In genomic region chr14:20489093-20489994, GRCh38 we compare ENCODE assay signal across 9 cellular contexts. TPM values are rescaled to one million over a fixed set of nuclear protein-coding genes. Genes with fewer than 3 reads are reported as not detected.
DNase-seq lines count a peak whose midpoint lies in the region; ATAC-seq and TF ChIP-seq lines count a peak whose summit lies in the region.
"Had no signal": no experiment of that assay in that cellular context is flagged by ENCODE, and none has a peak within 500 bp of the region (broad histone marks: within the 10 kb centered on the region; RNA-seq: fewer than 3 reads in every experiment).

No MANE protein-coding gene starts in this region.

- intact Hi-C loops in Right ventricle myocardium superior (cut with DNase I) (no loop called here), IMR-90 (cut with micrococcal nuclease) (loop anchor here (10.0 kb wide), 1 partner anchor 1705 kb away; no protein-coding TSS in a partner anchor), thyroid gland (cut with DNase I) (no loop called here)

- ATAC-seq in Right ventricle myocardium superior (ENCODE audit: poor library complexity) (peak; percentile 12), IMR-90 (ENCODE audit: low read depth) (no peak), HG03280 (IDR thresholded peaks at IDR 0.05; ENCODE audit: unreplicated experiment) (no peak)
- ATAC-seq in central memory CD8-positive, alpha-beta T cell (replicated peaks; ENCODE audit: extremely low read depth, poor library complexity, severe bottlenecking): peak; percentile 53

- no TSS peak for BruUV-seq in IMR-90 (replicated peaks; lab: Mats Ljungman, UMichigan)

- no peaks in the 10 kb centered on the region for H3K9me1 ChIP-seq in IMR-90 (ENCODE audit: insufficient read depth, low read length)

- H3K4me1 ChIP-seq in right atrium auricular region: no peaks in the 10 kb centered on the region
- no peaks in the 10 kb centered on the region; the same call in 1 of the 2 replicates for H3K4me1 ChIP-seq in IMR-90 (ENCODE audit: control insufficient read depth, insufficient read depth, low read length)
- peaks cover 7 to 15% of the 10 kb centered on the region in 2 donors for H3K4me1 ChIP-seq in thyroid gland

- dilution Hi-C loops in IMR-90 (cut with HindIII; ENCODE audit: low sequenced_read_pairs, unreplicated experiment): no loop called here

- CTCF ChIA-PET in IMR-90 (lab: Yijun Ruan, JAX): no interaction called here

- no peaks in the 10 kb centered on the region for H3K79me1 ChIP-seq in IMR-90 (ENCODE audit: low read depth in 1 of 2, low read length in 2 of 2)

- 32% methylated on average over 2 of the region's 6 CpGs; no CpG with 5 or more reads in 1 of the 2 experiments for WGBS in IMR-90 (ENCODE audit: extremely low coverage in 2 of 2, insufficient read length in 1 of 2), 2 experiments
- WGBS in thyroid gland, 2 donors: 32 to 33% methylated on average over 6 of the region's 6 CpGs

- TF ChIP-seq CTCF in right atrium auricular region (IDR thresholded peaks at IDR 0.05) (no peak), IMR-90 (conservative IDR thresholded peaks at IDR 0.05; ENCODE audit: low read depth, low read length) (no peak), thyroid gland (IDR thresholded peaks at IDR 0.05) (no peak)

- H3K4ac ChIP-seq in IMR-90 (ENCODE audit: low read depth, low read length): no peak overlapping the region

- H4K20me1 ChIP-seq in IMR-90 (ENCODE audit: insufficient read depth, low read length): no peaks in the 10 kb centered on the region

- H2AK5ac ChIP-seq in IMR-90 (ENCODE audit: low read depth, low read length): no peak overlapping the region

- TF ChIP-seq POLR2A in IMR-90 (IDR thresholded peaks at IDR 0.05; ENCODE audit: low read depth, low read length) (no peak), thyroid gland (IDR thresholded peaks at IDR 0.05) (no peak)

- H3K27ac Mint-ChIP-seq in central memory CD8-positive, alpha-beta T cell (ENCODE audit: low read depth): peak overlapping the region; percentile 9

- H3K9me3 ChIP-seq in right atrium auricular region (no peaks in the 10 kb centered on the region), IMR-90 (ENCODE audit: control insufficient read depth, insufficient read depth, low read length) (no peaks in the 10 kb centered on the region), thyroid gland (no peaks in the 10 kb centered on the region)

- H3K23ac ChIP-seq in IMR-90 (ENCODE audit: low read depth, low read length): no peak overlapping the region

- H3K9ac ChIP-seq in IMR-90 (ENCODE audit: low read depth, low read length): no peak overlapping the region

- H3K9me3 Mint-ChIP-seq in central memory CD8-positive, alpha-beta T cell: no peaks in the 10 kb centered on the region

- H3K4me1 Mint-ChIP-seq in central memory CD8-positive, alpha-beta T cell: peaks cover 55% of the 10 kb centered on the region

- H2BK20ac ChIP-seq in IMR-90 (ENCODE audit: low read depth, low read length): no peak overlapping the region

- H4K8ac ChIP-seq in IMR-90 (ENCODE audit: low read depth in 2 of 2, low read length in 2 of 2): no peak overlapping the region

- H3K36me3 ChIP-seq in right atrium auricular region (no peaks in the 10 kb centered on the region), IMR-90 (ENCODE audit: control insufficient read depth, insufficient read depth, low read length) (no peaks in the 10 kb centered on the region), thyroid gland (no peaks in the 10 kb centered on the region)

- no peak overlapping the region for H2BK5ac ChIP-seq in IMR-90 (ENCODE audit: low read depth, low read length, poor library complexity, severe bottlenecking)

- no peaks in the 10 kb centered on the region for H3K27me3 Mint-ChIP-seq in central memory CD8-positive, alpha-beta T cell

- H2AK9ac ChIP-seq in IMR-90 (replicated peaks; ENCODE audit: low read depth, low read length, poor library complexity): peak overlapping the region; percentile 48

- H4K5ac ChIP-seq in IMR-90 (ENCODE audit: low read depth, low read length): no peak overlapping the region

- no peak overlapping the region for H4K91ac ChIP-seq in IMR-90 (ENCODE audit: insufficient read depth, low read depth, low read length)

- H2BK120ac ChIP-seq in IMR-90 (ENCODE audit: low read depth, low read length): no peak overlapping the region

- H3K4me3 ChIP-seq in right atrium auricular region: no peak overlapping the region
- H3K4me3 ChIP-seq in IMR-90 (ENCODE audit: insufficient read depth, low read depth, low read length): no peak overlapping the region
- no peak overlapping the region for H3K4me3 ChIP-seq in thyroid gland (replicated peaks in 1 of 3)

- no peak overlapping the region for H3K56ac ChIP-seq in IMR-90 (ENCODE audit: extremely low read depth, insufficient read depth, low read length)

- in situ Hi-C loops in IMR-90 (cut with MboI; ENCODE audit: low sequenced_read_pairs): no loop called here

- peak overlapping the region; percentile 44 for H3K4me3 Mint-ChIP-seq in central memory CD8-positive, alpha-beta T cell

- H3K18ac ChIP-seq in IMR-90 (ENCODE audit: low read depth, low read length): no peak overlapping the region

- H2AFZ ChIP-seq in IMR-90 (replicated peaks; ENCODE audit: low read length, poor library complexity): peak overlapping the region; percentile 59

- H3K27me3 ChIP-seq in right atrium auricular region: no peaks in the 10 kb centered on the region
- H3K27me3 ChIP-seq in IMR-90 (ENCODE audit: control insufficient read depth, insufficient read depth, low read length): no peaks in the 10 kb centered on the region; the same call in none of the 2 replicates
- H3K27me3 ChIP-seq in thyroid gland: no peaks in the 10 kb centered on the region

- TF ChIP-seq RAD21 in IMR-90 (IDR thresholded peaks at IDR 0.05; ENCODE audit: low read length): no peak

- no peak overlapping the region; the same call in 1 of the 2 replicates for H3K14ac ChIP-seq in IMR-90 (replicated peaks; ENCODE audit: low read depth, low read length)

- no peak overlapping the region for H3K4me2 ChIP-seq in IMR-90 (ENCODE audit: low read depth, low read length)

- no peak for DNase-seq in Right ventricle myocardium superior
- no peak for DNase-seq in right atrium auricular region (ENCODE audit: low spot score)
- DNase-seq in IMR-90: peak; percentile 28
- no peak for DNase-seq in central memory CD8-positive, alpha-beta T cell (ENCODE audit: low spot score in 2 of 2)
- no peak for DNase-seq in thyroid gland
- DNase-seq in epidermal melanocyte (ENCODE audit: insufficient read length, low spot score): no peak
- no peak for DNase-seq in stimulated activated CD4-positive, alpha-beta T cell treated with anti-CD3 and anti-CD28 coated beads, Interleukin-4, amount 100 ng/mL, for 24 hours
- DNase-seq: foreskin melanocyte had no signal

- no peak overlapping the region for H2BK15ac ChIP-seq in IMR-90 (ENCODE audit: low read depth, low read length)

- H3K27ac ChIP-seq in right atrium auricular region (peak overlapping the region in 1 of 2 donors; percentile 31), IMR-90 (ENCODE audit: insufficient read depth, low read length) (no peak overlapping the region), thyroid gland (peak overlapping the region in 2 of 3 donors; percentile 18 to 36)

- H3K36me3 Mint-ChIP-seq in central memory CD8-positive, alpha-beta T cell (ENCODE audit: insufficient read depth): no peaks in the 10 kb centered on the region

- POLR2A ChIA-PET in IMR-90 (lab: Charles Lee; ENCODE audit: unreplicated experiment): no interaction called here

TF ChIP-seq in IMR-90, 13 proteins besides CTCF, POLR2A, EP300 and RAD21:
- no peak for TF ChIP-seq NFE2L2 (IDR thresholded peaks at IDR 0.05; ENCODE audit: low read depth, low read length)

RNA-seq across cellular contexts. Expression of gene RNASE10, which starts 16.0 kb away (rescaled TPM):
- total RNA-seq in Right ventricle myocardium superior (0.32 TPM), right atrium auricular region (not detected), IMR-90 (2012; rRNA removed) (not detected in 2 replicates), thyroid gland (not detected)
- not detected in 2 replicates for polyA plus RNA-seq in IMR-90 (2012; rRNA removed)
- polyA plus RNA-seq in IMR-90 (2012; cell fraction: cytosol; rRNA removed): not detected in 2 replicates
- polyA plus RNA-seq in IMR-90 (2012; cell fraction: nucleus; rRNA removed; ENCODE audit: low replicate concordance): not detected in 2 replicates

RNA-seq across cellular contexts. Expression of gene PNP, which starts 20.1 kb away (rescaled TPM):
- 6.2 TPM for total RNA-seq in Right ventricle myocardium superior
- total RNA-seq in right atrium auricular region: 10 to 100 TPM in 1 of 2 donors, 1 to 10 TPM in 1; 7.4 to 25.2 TPM
- 60.3 and 68.8 TPM in 2 replicates for total RNA-seq in IMR-90 (2012; rRNA removed)
- 49.0 and 53.4 TPM in 2 replicates for polyA plus RNA-seq in IMR-90 (2012; rRNA removed)
- 21.6 and 34.3 TPM in 2 replicates for polyA plus RNA-seq in IMR-90 (2012; cell fraction: cytosol; rRNA removed)
- 37.0 and 143 TPM in 2 replicates for polyA plus RNA-seq in IMR-90 (2012; cell fraction: nucleus; rRNA removed; ENCODE audit: low replicate concordance)
- total RNA-seq in thyroid gland: 10 to 100 TPM; 13.9 to 29.3 (median 18.7) TPM

RNA-seq across cellular contexts. Expression of gene PIP4P1, which starts 28.1 kb away (rescaled TPM):
- 18.4 TPM for total RNA-seq in Right ventricle myocardium superior
- total RNA-seq in right atrium auricular region: 10 to 100 TPM in 1 of 2 donors, 1 to 10 TPM in 1; 9.8 to 13.3 TPM
- total RNA-seq in IMR-90 (2012; rRNA removed): 15.0 and 15.2 TPM in 2 replicates
- 27.2 and 27.8 TPM in 2 replicates for polyA plus RNA-seq in IMR-90 (2012; rRNA removed)
- 13.3 and 24.4 TPM in 2 replicates for polyA plus RNA-seq in IMR-90 (2012; cell fraction: cytosol; rRNA removed)
- 70.6 and 153 TPM in 2 replicates for polyA plus RNA-seq in IMR-90 (2012; cell fraction: nucleus; rRNA removed; ENCODE audit: low replicate concordance)
- total RNA-seq in thyroid gland: 10 to 100 TPM; 15.4 to 29.1 (median 23.1) TPM

RNA-seq across cellular contexts. Expression of gene APEX1, which starts 34.3 kb away (rescaled TPM):
- 69.2 TPM for total RNA-seq in Right ventricle myocardium superior
- total RNA-seq in right atrium auricular region: 10 to 100 TPM; 72.6 to 97.6 TPM
- total RNA-seq in IMR-90 (2012; rRNA removed): 125 and 141 TPM in 2 replicates
- polyA plus RNA-seq in IMR-90 (2012; rRNA removed): 241 and 242 TPM in 2 replicates
- polyA plus RNA-seq in IMR-90 (2012; cell fraction: cytosol; rRNA removed): 115 and 191 TPM in 2 replicates
- polyA plus RNA-seq in IMR-90 (2012; cell fraction: nucleus; rRNA removed; ENCODE audit: low replicate concordance): 85.5 and 208 TPM in 2 replicates
- 100 to 1,000 TPM; 133 to 179 (median 142) TPM for total RNA-seq in thyroid gland

RNA-seq across cellular contexts. Expression of gene OSGEP, which starts 34.7 kb away (rescaled TPM):
- 15.6 TPM for total RNA-seq in Right ventricle myocardium superior
- 10 to 100 TPM; 23.8 to 30.1 TPM for total RNA-seq in right atrium auricular region
- total RNA-seq in IMR-90 (2012; rRNA removed): 32.4 and 38.0 TPM in 2 replicates
- 23.1 and 24.7 TPM in 2 replicates for polyA plus RNA-seq in IMR-90 (2012; rRNA removed)
- 34.4 and 36.2 TPM in 2 replicates for polyA plus RNA-seq in IMR-90 (2012; cell fraction: cytosol; rRNA removed)
- 144 and 145 TPM in 2 replicates for polyA plus RNA-seq in IMR-90 (2012; cell fraction: nucleus; rRNA removed; ENCODE audit: low replicate concordance)
- total RNA-seq in thyroid gland: 10 to 100 TPM; 56.7 to 88.8 (median 75.0) TPM

Comparison
In these comparisons a context has a peak if more than half of its experiments do, and no peak if none do; other contexts are left out.
1. ATAC-seq: peak in Right ventricle myocardium superior (single experiment) and central memory CD8-positive, alpha-beta T cell (single experiment); none in IMR-90 (single experiment) and HG03280 (single experiment).